ENCODE assay signal across 19 cellular contexts in genomic region chr1:17355898-17356297, GRCh38. TPM values are rescaled to one million over a fixed set of nuclear protein-coding genes. Genes with fewer than 3 reads are reported as not detected.
DNase-seq lines count a peak whose midpoint lies in the region; ATAC-seq, FAIRE-seq and TF ChIP-seq lines count a peak whose summit lies in the region.
"Had no signal": no experiment of that assay in that cellular context is flagged by ENCODE, and none has a peak within 500 bp of the region (broad histone marks: within the 10 kb centered on the region; RNA-seq: fewer than 3 reads in every experiment).

No MANE protein-coding gene starts in this region.

- H3K4ac ChIP-seq in H9 (ENCODE audit: low read depth, low read length), result no peak overlapping the region

- no peak overlapping the region for H2AK5ac ChIP-seq in H9 (ENCODE audit: insufficient read length, low read length)

- no peak overlapping the region for H2BK120ac ChIP-seq in H9 (ENCODE audit: low read depth, low read length, poor library complexity, severe bottlenecking)

- peaks cover 15% of the 10 kb centered on the region for H3K27me3 Mint-ChIP-seq in H9 (ENCODE audit: low read depth)
- no peaks in the 10 kb centered on the region for H3K27me3 Mint-ChIP-seq in activated naive CD8-positive, alpha-beta T cell treated with anti-CD3 and anti-CD28 coated beads, Interleukin-2, amount 10 ng/mL, durations not matched to agents 7 days and 5 days
- H3K27me3 Mint-ChIP-seq: CD4-positive, alpha-beta T cell had no signal

- no peak for TF ChIP-seq EP300 in esophagus muscularis mucosa (IDR thresholded peaks at IDR 0.05)

- no peak overlapping the region for H3K18ac ChIP-seq in H9 (ENCODE audit: insufficient read length, low read depth, low read length)

- no peak overlapping the region for H3K9ac ChIP-seq in H9 (ENCODE audit: extremely low read depth, insufficient read length, low read length)

- FAIRE-seq in pancreas (lab: Jason Lieb, UNC), result no peak
- FAIRE-seq: endothelial cell of umbilical vein, GM12891, RCC 7860 had no signal

- no peak overlapping the region for H2BK5ac ChIP-seq in H9 (ENCODE audit: insufficient read length, low read length)

- POLR2A ChIA-PET in activated naive CD8-positive, alpha-beta T cell treated with anti-CD3 and anti-CD28 coated beads, Interleukin-2, amount 10 ng/mL, durations not matched to agents 7 days and 5 days (lab: Charles Lee), result interaction anchor here (0.6 to 1.6 kb wide), 5 partner anchors 11 to 85 kb away, joined by 3 to 14 read pairs (median 5); partner anchors contain the start of genes PADI6 and RCC2

- peaks cover 6 to 15% of the 10 kb centered on the region in 2 experiments for H3K4me1 Mint-ChIP-seq in H9
- peaks cover 12% of the 10 kb centered on the region for H3K4me1 Mint-ChIP-seq in activated naive CD8-positive, alpha-beta T cell treated with anti-CD3 and anti-CD28 coated beads, Interleukin-2, amount 10 ng/mL, durations not matched to agents 7 days and 5 days

- no peak overlapping the region for H2BK12ac ChIP-seq in H9 (ENCODE audit: insufficient read length, low read depth, low read length)

- no peaks in the 10 kb centered on the region for H3K27me3 ChIP-seq in H9 (ENCODE audit: insufficient read depth, low read length)
- peaks cover 0 to 49% (median 0%) of the 10 kb centered on the region in 4 donors for H3K27me3 ChIP-seq in esophagus muscularis mucosa
- no peaks in the 10 kb centered on the region for H3K27me3 ChIP-seq in pancreas

- H3K79me2 ChIP-seq in H9 (ENCODE audit: insufficient read depth, low read length), result no peaks in the 10 kb centered on the region

- no peaks in the 10 kb centered on the region for H3K79me1 ChIP-seq in H9 (ENCODE audit: insufficient read depth, low read depth, low read length, poor library complexity, severe bottlenecking)

- no peak overlapping the region for H3K56ac ChIP-seq in H9 (ENCODE audit: insufficient read length, low read depth, low read length)

- H3K36me3 ChIP-seq in esophagus muscularis mucosa, result no peaks in the 10 kb centered on the region
- no peaks in the 10 kb centered on the region for H3K36me3 ChIP-seq in pancreas

- no peak overlapping the region for H4K5ac ChIP-seq in H9 (ENCODE audit: insufficient read length, low read depth, low read length)

- H4K91ac ChIP-seq in H9 (ENCODE audit: insufficient read length, low read depth, low read length), result no peak overlapping the region

- H3K4me1 ChIP-seq in H9 (ENCODE audit: insufficient read depth, low read length) (no peaks in the 10 kb centered on the region), esophagus muscularis mucosa (no peaks in the 10 kb centered on the region), pancreas (no peaks in the 10 kb centered on the region)

- intact Hi-C loops in esophagus muscularis mucosa (cut with DNase I), result no loop called here
- intact Hi-C loops in pancreas (cut with DNase I), result no loop called here

- peak; percentile 98 for ATAC-seq in activated naive CD8-positive, alpha-beta T cell treated with anti-CD3 and anti-CD28 coated beads, Interleukin-2, amount 10 ng/mL, durations not matched to agents 7 days and 5 days (ENCODE audit: low read depth)
- ATAC-seq in pancreas, result no peak

- H3K9me3 Mint-ChIP-seq in H9, result no peaks in the 10 kb centered on the region; a peak in 1 of 5 replicates
- H3K9me3 Mint-ChIP-seq in activated naive CD8-positive, alpha-beta T cell treated with anti-CD3 and anti-CD28 coated beads, Interleukin-2, amount 10 ng/mL, durations not matched to agents 7 days and 5 days, result no peaks in the 10 kb centered on the region
- H3K9me3 Mint-ChIP-seq: CD4-positive, alpha-beta T cell had no signal

- H3K36me3 Mint-ChIP-seq in H9 (ENCODE audit: insufficient read depth in 1 of 3, low read depth in 3 of 3), result no peaks in the 10 kb centered on the region
- peaks cover 8% of the 10 kb centered on the region for H3K36me3 Mint-ChIP-seq in activated naive CD8-positive, alpha-beta T cell treated with anti-CD3 and anti-CD28 coated beads, Interleukin-2, amount 10 ng/mL, durations not matched to agents 7 days and 5 days

- H3T11ph ChIP-seq in H9 (ENCODE audit: low read length), result no peak overlapping the region

- H3K23ac ChIP-seq in H9 (ENCODE audit: insufficient read length, low read depth, low read length), result no peak overlapping the region

- H3K27ac Mint-ChIP-seq in H9, result no peak overlapping the region
- peak overlapping the region; percentile 85 for H3K27ac Mint-ChIP-seq in activated naive CD8-positive, alpha-beta T cell treated with anti-CD3 and anti-CD28 coated beads, Interleukin-2, amount 10 ng/mL, durations not matched to agents 7 days and 5 days
- H3K27ac Mint-ChIP-seq: CD4-positive, alpha-beta T cell had no signal

- H3K4me3 Mint-ChIP-seq in H9, result no peak overlapping the region
- H3K4me3 Mint-ChIP-seq in activated naive CD8-positive, alpha-beta T cell treated with anti-CD3 and anti-CD28 coated beads, Interleukin-2, amount 10 ng/mL, durations not matched to agents 7 days and 5 days, result peak overlapping the region; percentile 75

- WGBS in H9 (ENCODE audit: extremely low coverage, insufficient read length, low lambda C conversion rate), result no CpG with 5 or more reads among the region's 6 CpGs
- WGBS in esophagus muscularis mucosa, result 48% methylated on average over 6 of the region's 6 CpGs
- 67 to 68% methylated on average over 6 of the region's 6 CpGs for whole genome bisulfite sequencing in pancreas, 2 donors

- H3K9me3 ChIP-seq in H9 (ENCODE audit: control insufficient read depth, low read depth, low read length) (no peaks in the 10 kb centered on the region), esophagus muscularis mucosa (no peaks in the 10 kb centered on the region), pancreas (no peaks in the 10 kb centered on the region)

- no peak overlapping the region for H3K4me3 ChIP-seq in esophagus muscularis mucosa
- no peak overlapping the region for H3K4me3 ChIP-seq in pancreas

- TF ChIP-seq POLR2A in esophagus muscularis mucosa (IDR thresholded peaks at IDR 0.05; ENCODE audit: low read depth), result no peak

- H3K14ac ChIP-seq in H9 (ENCODE audit: insufficient read depth, low read length), result no peak overlapping the region

- DNase-seq in H9 (peak; percentile 26), UCSD-AML1 (lab: John Stamatoyannopoulos, UW; ENCODE audit: unreplicated experiment) (peak; percentile 36), GOT3 (lab: John Stamatoyannopoulos, UW) (no peak), esophagus muscularis mucosa (ENCODE audit: extremely low spot score) (no peak), pancreas (no peak), NCI-H1417 treated with DMSO at 0.1 percent for 48 hours (lab: John Stamatoyannopoulos, UW) (no peak)
- peak; percentile 69 for DNase-seq in activated naive CD8-positive, alpha-beta T cell treated with anti-CD3 and anti-CD28 coated beads, Interleukin-2, amount 10 ng/mL, durations not matched to agents 7 days and 5 days
- DNase-seq in stimulated activated CD8-positive, alpha-beta memory T cell treated with anti-CD3 and anti-CD28 coated beads, Interleukin-12 subunit alpha, Interleukin-12 subunit beta, amount 100 ng/mL, for 24 hours (ENCODE audit: extremely low read depth), result peak; percentile 9
- DNase-seq: mesendoderm, NCI-H2029 treated with DMSO at 0.1 percent for 48 hours, NCI-H748 treated with DMSO at 0.1 percent for 48 hours had no signal

- no peaks in the 10 kb centered on the region for H3K23me2 ChIP-seq in H9 (ENCODE audit: insufficient read length, low read depth, low read length, poor library complexity, severe bottlenecking)

- no peak for TF ChIP-seq CTCF in H9 (conservative IDR thresholded peaks at IDR 0.05)
- TF ChIP-seq CTCF in esophagus muscularis mucosa (IDR thresholded peaks at IDR 0.05), result no peak
- TF ChIP-seq CTCF in pancreas (IDR thresholded peaks at IDR 0.05), result no peak

- H4K8ac ChIP-seq in H9 (replicated peaks; ENCODE audit: insufficient read length, low read depth, low read length), result no peak overlapping the region

- no peak overlapping the region for H3K4me2 ChIP-seq in H9 (ENCODE audit: insufficient read depth, insufficient read length, low read length)

- no peak overlapping the region for H2AFZ ChIP-seq in H9 (ENCODE audit: low read length)

- H3K27ac ChIP-seq in H9 (ENCODE audit: insufficient read length, low read depth, low read length) (no peak overlapping the region), esophagus muscularis mucosa (replicated peaks in 1 of 4) (no peak overlapping the region), pancreas (no peak overlapping the region)

- no peaks in the 10 kb centered on the region for H4K20me1 ChIP-seq in H9 (ENCODE audit: control insufficient read depth, insufficient read depth, insufficient read length)

- H2BK15ac ChIP-seq in H9 (ENCODE audit: low read depth, low read length), result no peak overlapping the region

- H2BK20ac ChIP-seq in H9 (ENCODE audit: low read depth, low read length, poor library complexity, severe bottlenecking), result no peak overlapping the region

RNA-seq across cellular contexts. Expression of gene PADI6, which starts 16.1 kb away (rescaled TPM):
- total RNA-seq in H9 (2021), result not detected in 2 replicates
- not detected for total RNA-seq in activated naive CD8-positive, alpha-beta T cell treated with anti-CD3 and anti-CD28 coated beads, Interleukin-2, amount 10 ng/mL, durations not matched to agents 7 days and 5 days
- not detected for total RNA-seq in esophagus muscularis mucosa
- not detected for total RNA-seq in pancreas
- not detected for polyA plus RNA-seq in pancreas
- total RNA-seq: CD4-positive, alpha-beta T cell; chondrocyte; endothelial cell of umbilical vein; omental fat pad; ureter had no signal
- polyA plus RNA-seq: adipose tissue, endothelial cell of umbilical vein had no signal

RNA-seq across cellular contexts. Expression of gene PADI4, which starts 47.9 kb away (rescaled TPM):
- total RNA-seq in H9 (2021), result 0.13 and 0.18 TPM in 2 replicates
- total RNA-seq in activated naive CD8-positive, alpha-beta T cell treated with anti-CD3 and anti-CD28 coated beads, Interleukin-2, amount 10 ng/mL, durations not matched to agents 7 days and 5 days, result 1 to 10 TPM; 4.3 to 4.9 TPM
- 1 to 10 TPM in 1 of 4 donors, not detected in 3; 5.6 TPM for total RNA-seq in esophagus muscularis mucosa
- total RNA-seq in pancreas, result under 1 TPM in 3 of 6 donors, not detected in 3; 0.06 to 0.83 (median 0.75) TPM
- polyA plus RNA-seq in pancreas, result under 1 TPM in 1 of 2 donors, not detected in 1; 0.12 TPM
- total RNA-seq: chondrocyte, endothelial cell of umbilical vein had no signal
- polyA plus RNA-seq: endothelial cell of umbilical vein had no signal

Comparison
In these comparisons a context has a peak if more than half of its experiments do, and no peak if none do; other contexts are left out.
1. DNase-seq: peak in H9 (single experiment), UCSD-AML1 (single experiment), activated naive CD8-positive, alpha-beta T cell treated with anti-CD3 and anti-CD28 coated beads, Interleukin-2, amount 10 ng/mL, durations not matched to agents 7 days and 5 days (single experiment) and stimulated activated CD8-positive, alpha-beta memory T cell treated with anti-CD3 and anti-CD28 coated beads, Interleukin-12 subunit alpha, Interleukin-12 subunit beta, amount 100 ng/mL, for 24 hours (single experiment); none in GOT3 (single experiment), esophagus muscularis mucosa (single experiment), pancreas (0 of 6) and NCI-H1417 treated with DMSO at 0.1 percent for 48 hours (single experiment).